10 cellular contexts compared by ENCODE assay signal in genomic region chr14:100078216-100078780, GRCh38. TPM values are rescaled to one million over a fixed set of nuclear protein-coding genes. Genes with fewer than 3 reads are reported as not detected.
DNase-seq lines count a peak whose midpoint lies in the region; ATAC-seq, FAIRE-seq and TF ChIP-seq lines count a peak whose summit lies in the region.
"Had no signal": no experiment of that assay in that cellular context is flagged by ENCODE, and none has a peak within 500 bp of the region (broad histone marks: within the 10 kb centered on the region; RNA-seq: fewer than 3 reads in every experiment).

No MANE protein-coding gene starts in this region.

- CTCF ChIA-PET in activated CD8-positive, alpha-beta T cell treated with anti-CD3 and anti-CD28 coated beads, Interleukin-2, amount 10 ng/mL, durations not matched to agents 7 days and 5 days (lab: Charles Lee), result interaction anchor here (0.7 to 10.0 kb wide), 13 partner anchors 8 to 143 kb away, joined by 3 to 237 read pairs (median 6); partner anchors contain the start of gene EVL

- 72 to 80% (median 76%) methylated on average over 9 of the region's 9 CpGs for WGBS in stomach, 5 donors
- whole genome bisulfite sequencing in mesenchymal stem cell, result 96% methylated on average over 9 of the region's 9 CpGs

- no peak overlapping the region for H2AK5ac ChIP-seq in mesenchymal stem cell (ENCODE audit: low read length, severe bottlenecking)

- H3K4me1 ChIP-seq in stomach (peaks cover 11 to 72% (median 41%) of the 10 kb centered on the region in 4 donors), mesenchymal stem cell (ENCODE audit: control insufficient read depth, insufficient read depth, low read depth, low read length) (peaks cover 18% of the 10 kb centered on the region)

- no peak overlapping the region for H2AFZ ChIP-seq in mesenchymal stem cell (ENCODE audit: low read depth, low read length)

- no peak overlapping the region for H4K8ac ChIP-seq in mesenchymal stem cell (ENCODE audit: low read length)

- no peak for FAIRE-seq in frontal cortex (lab: Jason Lieb, UNC)
- FAIRE-seq: islet of Langerhans had no signal

- POLR2A ChIA-PET in activated CD8-positive, alpha-beta T cell treated with anti-CD3 and anti-CD28 coated beads, Interleukin-2, amount 10 ng/mL, durations not matched to agents 7 days and 5 days (lab: Charles Lee), result interaction anchor here (0.8 to 6.0 kb wide), 10 partner anchors 10 to 146 kb away, joined by 3 to 170 read pairs (median 6); partner anchors contain the start of gene EVL

- H3K4me1 Mint-ChIP-seq in activated T-cell treated with anti-CD3 and anti-CD28 coated beads, Interleukin-2, amount 50 U/mL, for 4 hours (ENCODE audit: low read depth), result peaks cover 98% of the 10 kb centered on the region
- H3K4me1 Mint-ChIP-seq in activated CD8-positive, alpha-beta T cell treated with anti-CD3 and anti-CD28 coated beads, Interleukin-2, amount 10 ng/mL, durations not matched to agents 7 days and 5 days (ENCODE audit: low read depth), result peaks cover 95% of the 10 kb centered on the region
- H3K4me1 Mint-ChIP-seq in immature natural killer cell, result peaks cover 99 to 100% of the 10 kb centered on the region in 2 donors

- H2BK5ac ChIP-seq in mesenchymal stem cell (ENCODE audit: low read depth, low read length, poor library complexity, severe bottlenecking), result no peak overlapping the region

- no peak overlapping the region for H3K4me2 ChIP-seq in mesenchymal stem cell (ENCODE audit: low read length, poor library complexity, severe bottlenecking)

- TF ChIP-seq EP300 in stomach (IDR thresholded peaks at IDR 0.05), result no peak

- no peak overlapping the region for H3K9ac ChIP-seq in mesenchymal stem cell (ENCODE audit: low read length)

- no peak overlapping the region for H2BK12ac ChIP-seq in mesenchymal stem cell (ENCODE audit: low read length in 2 of 2)

- intact Hi-C loops in stomach (cut with DNase I; ENCODE audit: low total_unique reads), result no loop called here

- H3K27ac Mint-ChIP-seq in activated CD8-positive, alpha-beta T cell treated with anti-CD3 and anti-CD28 coated beads, Interleukin-2, amount 10 ng/mL, durations not matched to agents 7 days and 5 days, result peak overlapping the region; percentile 93
- peak overlapping the region; percentile 97 to 100 (median 98) for H3K27ac Mint-ChIP-seq in immature natural killer cell

- no peak for DNase-seq in activated T-cell treated with anti-CD3 and anti-CD28 coated beads, Interleukin-2, amount 50 U/mL, for 4 hours
- DNase-seq in activated T-cell treated with anti-CD3 and anti-CD28 coated beads for 4 hours (no peak), immature natural killer cell (peak in 1 of 3 donors; percentile 26), stomach (no peak), mesenchymal stem cell (no peak), frontal cortex (ENCODE audit: low spot score in 2 of 2) (no peak)
- DNase-seq in activated CD8-positive, alpha-beta T cell treated with anti-CD3 and anti-CD28 coated beads, Interleukin-2, amount 10 ng/mL, durations not matched to agents 7 days and 5 days, result no peak
- DNase-seq: ovary had no signal

- no peak for TF ChIP-seq POLR2A in stomach (IDR thresholded peaks at IDR 0.05)

- H3K36me3 ChIP-seq in stomach, result no peaks in the 10 kb centered on the region
- no peaks in the 10 kb centered on the region for H3K36me3 ChIP-seq in mesenchymal stem cell (ENCODE audit: control insufficient read depth in 1 of 2, insufficient read depth in 2 of 2, low read depth in 1 of 2, low read length in 2 of 2)
- H3K36me3 ChIP-seq: ovary had no signal

- H3K27me3 ChIP-seq in stomach, result no peaks in the 10 kb centered on the region
- H3K27me3 ChIP-seq in mesenchymal stem cell (ENCODE audit: control insufficient read depth in 1 of 2, insufficient read depth in 1 of 2, low read length in 2 of 2), result no peaks in the 10 kb centered on the region
- H3K27me3 ChIP-seq: ovary had no signal

- H3K27me3 Mint-ChIP-seq in activated T-cell treated with anti-CD3 and anti-CD28 coated beads, Interleukin-2, amount 50 U/mL, for 4 hours (ENCODE audit: low read depth), result no peaks in the 10 kb centered on the region
- H3K27me3 Mint-ChIP-seq in activated CD8-positive, alpha-beta T cell treated with anti-CD3 and anti-CD28 coated beads, Interleukin-2, amount 10 ng/mL, durations not matched to agents 7 days and 5 days (ENCODE audit: low read depth), result no peaks in the 10 kb centered on the region
- peaks cover 0 to 23% (median 1%) of the 10 kb centered on the region in 3 donors for H3K27me3 Mint-ChIP-seq in immature natural killer cell (ENCODE audit: low read depth in 3 of 3)

- H3K27ac ChIP-seq in stomach (peak overlapping the region in 4 of 5 donors; percentile 27 to 54 (median 44)), mesenchymal stem cell (ENCODE audit: low read length, poor library complexity, severe bottlenecking) (no peak overlapping the region)
- H3K27ac ChIP-seq: ovary had no signal

- H3K36me3 Mint-ChIP-seq in activated T-cell treated with anti-CD3 and anti-CD28 coated beads, Interleukin-2, amount 50 U/mL, for 4 hours (ENCODE audit: insufficient read depth), result peaks cover 24% of the 10 kb centered on the region
- peaks cover 90% of the 10 kb centered on the region for H3K36me3 Mint-ChIP-seq in activated CD8-positive, alpha-beta T cell treated with anti-CD3 and anti-CD28 coated beads, Interleukin-2, amount 10 ng/mL, durations not matched to agents 7 days and 5 days (ENCODE audit: low read depth)
- peaks cover 23 to 57% (median 25%) of the 10 kb centered on the region in 3 donors for H3K36me3 Mint-ChIP-seq in immature natural killer cell

- H3K4ac ChIP-seq in mesenchymal stem cell (ENCODE audit: low read depth in 1 of 2, low read length in 2 of 2), result no peak overlapping the region

- peak overlapping the region; percentile 73 for H3K4me3 Mint-ChIP-seq in activated T-cell treated with anti-CD3 and anti-CD28 coated beads, Interleukin-2, amount 50 U/mL, for 4 hours
- peak overlapping the region; percentile 91 for H3K4me3 Mint-ChIP-seq in activated CD8-positive, alpha-beta T cell treated with anti-CD3 and anti-CD28 coated beads, Interleukin-2, amount 10 ng/mL, durations not matched to agents 7 days and 5 days
- H3K4me3 Mint-ChIP-seq in immature natural killer cell, result peak overlapping the region; percentile 76 to 98 (median 89)

- H4K91ac ChIP-seq in mesenchymal stem cell (ENCODE audit: low read length), result no peak overlapping the region

- no peak overlapping the region for H3K14ac ChIP-seq in mesenchymal stem cell (ENCODE audit: low read length in 2 of 2)

- no peak overlapping the region for H3K18ac ChIP-seq in mesenchymal stem cell (ENCODE audit: low read depth in 1 of 2, low read length in 2 of 2)

- no peaks in the 10 kb centered on the region for H3K9me3 Mint-ChIP-seq in activated T-cell treated with anti-CD3 and anti-CD28 coated beads, Interleukin-2, amount 50 U/mL, for 4 hours
- no peaks in the 10 kb centered on the region for H3K9me3 Mint-ChIP-seq in activated CD8-positive, alpha-beta T cell treated with anti-CD3 and anti-CD28 coated beads, Interleukin-2, amount 10 ng/mL, durations not matched to agents 7 days and 5 days (ENCODE audit: insufficient read depth)
- no peaks in the 10 kb centered on the region for H3K9me3 Mint-ChIP-seq in immature natural killer cell

- no peak for TF ChIP-seq CTCF in stomach (IDR thresholded peaks at IDR 0.05)

- H2BK120ac ChIP-seq in mesenchymal stem cell (ENCODE audit: low read depth, low read length), result no peak overlapping the region

- peaks cover 37% of the 10 kb centered on the region for H3K79me1 ChIP-seq in mesenchymal stem cell (replicated peaks; ENCODE audit: low read length, poor library complexity, severe bottlenecking)

- H2BK15ac ChIP-seq in mesenchymal stem cell (ENCODE audit: low read depth, poor library complexity, severe bottlenecking), result no peak overlapping the region

- no peak overlapping the region for H3K23ac ChIP-seq in mesenchymal stem cell (ENCODE audit: low read length in 2 of 2)

- ATAC-seq in activated T-cell treated with anti-CD3 and anti-CD28 coated beads, Interleukin-2, amount 50 U/mL, for 4 hours, result no peak
- no peak for ATAC-seq in activated CD8-positive, alpha-beta T cell treated with anti-CD3 and anti-CD28 coated beads, Interleukin-2, amount 10 ng/mL, durations not matched to agents 7 days and 5 days
- no peak for ATAC-seq in HG02623 (IDR thresholded peaks at IDR 0.05; ENCODE audit: unreplicated experiment)

- H3K9me3 ChIP-seq in stomach (no peaks in the 10 kb centered on the region), mesenchymal stem cell (ENCODE audit: control insufficient read depth, low read length) (no peaks in the 10 kb centered on the region)
- H3K9me3 ChIP-seq: ovary had no signal

- H3K4me3 ChIP-seq in stomach, result no peak overlapping the region
- no peak overlapping the region for H3K4me3 ChIP-seq in mesenchymal stem cell (ENCODE audit: insufficient read depth in 1 of 2, low read depth in 1 of 2, low read length in 2 of 2)
- H3K4me3 ChIP-seq: ovary had no signal

RNA-seq across cellular contexts. Expression of gene EVL, which starts 13.1 kb away (rescaled TPM):
- total RNA-seq in activated T-cell treated with anti-CD3 and anti-CD28 coated beads, Interleukin-2, amount 50 U/mL, for 4 hours, result 100 to 1,000 TPM in 2 of 3 donors, 10 to 100 TPM in 1; 79.4 to 112 (median 107) TPM
- 100 to 1,000 TPM; 863 to 926 TPM for total RNA-seq in activated CD8-positive, alpha-beta T cell treated with anti-CD3 and anti-CD28 coated beads, Interleukin-2, amount 10 ng/mL, durations not matched to agents 7 days and 5 days
- 100 to 1,000 TPM in 1 of 3 donors, 10 to 100 TPM in 2; 56.8 to 135 (median 76.3) TPM for polyA plus RNA-seq in immature natural killer cell
- total RNA-seq in stomach, result 100 to 1,000 TPM in 1 of 5 donors, 10 to 100 TPM in 4; 23.3 to 111 (median 32.6) TPM
- polyA plus RNA-seq in stomach, result 10 to 100 TPM; 35.7 to 64.9 (median 43.7) TPM
- polyA plus RNA-seq in mesenchymal stem cell (2013, experiment 1 of 2), result 25.6 TPM
- polyA plus RNA-seq in mesenchymal stem cell (2013, experiment 2 of 2), result 23.8 TPM
- total RNA-seq in frontal cortex, result 73.0 TPM

Comparison
In these comparisons a context has a peak if more than half of its experiments do, and no peak if none do; other contexts are left out.
1. RNA of gene EVL, which starts 13.1 kb away (total RNA-seq): 863 to 926 TPM in activated CD8-positive, alpha-beta T cell treated with anti-CD3 and anti-CD28 coated beads, Interleukin-2, amount 10 ng/mL, durations not matched to agents 7 days and 5 days; 79.4 to 112 TPM in activated T-cell treated with anti-CD3 and anti-CD28 coated beads, Interleukin-2, amount 50 U/mL, for 4 hours, 73.0 TPM in frontal cortex (single experiment) and 23.3 to 111 TPM in stomach; every median in the first group is over 4 times any median in the second.
2. Peak in every context shown above with its lines, with median percentiles within 50 percentile points of each other: H3K4me3 Mint-ChIP-seq.